Comparison of ENCODE assay signal across 8 cellular contexts in genomic region chr10:26367771-26368170, GRCh38.
DNase-seq lines count a peak whose midpoint lies in the region; ATAC-seq and TF ChIP-seq lines count a peak whose summit lies in the region.

No MANE protein-coding gene starts in this region.

- TF ChIP-seq CTCF in esophagus muscularis mucosa (IDR thresholded peaks at IDR 0.05), result no peak
- no peak for TF ChIP-seq CTCF in vagina (IDR thresholded peaks at IDR 0.05)

- no peaks in the 10 kb centered on the region for H3K27me3 ChIP-seq in esophagus muscularis mucosa
- H3K27me3 ChIP-seq in vagina, result no peaks in the 10 kb centered on the region

- H3K4me3 ChIP-seq in esophagus muscularis mucosa (no peak overlapping the region), vagina (no peak overlapping the region)

- H3K9me3 ChIP-seq in esophagus muscularis mucosa (no peaks in the 10 kb centered on the region), vagina (no peaks in the 10 kb centered on the region)

- TF ChIP-seq EP300 in esophagus muscularis mucosa (IDR thresholded peaks at IDR 0.05), result no peak

- no peak for TF ChIP-seq POLR2A in esophagus muscularis mucosa (IDR thresholded peaks at IDR 0.05; ENCODE audit: low read depth)
- no peak for TF ChIP-seq POLR2A in vagina (IDR thresholded peaks at IDR 0.05)

- DNase-seq in AG08396 (ENCODE audit: low spot score) (peak; percentile 17), iPS DF 19.7 (ENCODE audit: low read depth, low spot score) (peak; percentile 15), esophagus muscularis mucosa (ENCODE audit: extremely low spot score) (no peak), vagina (ENCODE audit: extremely low spot score in 2 of 2) (no peak)
- DNase-seq in activated CD4-positive, alpha-beta T cell treated with anti-CD3 and anti-CD28 coated beads for 4 hours, result peak; percentile 10 to 11

- H3K27ac ChIP-seq in esophagus muscularis mucosa (replicated peaks in 1 of 4), result no peak overlapping the region
- no peak overlapping the region for H3K27ac ChIP-seq in vagina

- WGBS in esophagus muscularis mucosa, result 2% methylated on average over 3 of the region's 3 CpGs

- intact Hi-C loops in esophagus muscularis mucosa (cut with DNase I), result no loop called here
- intact Hi-C loops in vagina (cut with DNase I), result no loop called here

- H3K4me1 ChIP-seq in esophagus muscularis mucosa (no peaks in the 10 kb centered on the region), vagina (no peaks in the 10 kb centered on the region)

- no peaks in the 10 kb centered on the region for H3K36me3 ChIP-seq in esophagus muscularis mucosa
- no peaks in the 10 kb centered on the region for H3K36me3 ChIP-seq in vagina

- ATAC-seq in HG03175 (IDR thresholded peaks at IDR 0.05; ENCODE audit: unreplicated experiment) (peak; percentile 42), HG02885 (IDR thresholded peaks at IDR 0.05; ENCODE audit: poor library complexity, unreplicated experiment) (no peak), GM21825 (IDR thresholded peaks at IDR 0.05; ENCODE audit: unreplicated experiment) (no peak)

Comparison
In these comparisons a context has a peak if more than half of its experiments do, and no peak if none do; other contexts are left out.
1. DNase-seq: peak in AG08396 (single experiment), activated CD4-positive, alpha-beta T cell treated with anti-CD3 and anti-CD28 coated beads for 4 hours (2 of 2) and iPS DF 19.7 (single experiment); none in esophagus muscularis mucosa (single experiment) and vagina (0 of 2).